Comparison of ENCODE assay signal across 15 cellular contexts in genomic region chr5:104345513-104345823, GRCh38.
"Had no signal": no experiment of that assay in that cellular context is flagged by ENCODE, and none has a peak within 500 bp of the region (broad histone marks: within the 10 kb centered on the region; RNA-seq: fewer than 3 reads in every experiment).

No MANE protein-coding gene starts in this region.

- H3K4me1 ChIP-seq: ascending aorta, right lobe of liver, upper lobe of left lung had no signal

- H2AFZ ChIP-seq: hepatocyte had no signal

- H3K4me2 ChIP-seq: hepatocyte had no signal

- ATAC-seq: activated CD8-positive, alpha-beta T cell treated with anti-CD3 and anti-CD28 coated beads, Interleukin-2, amount 10 ng/mL, durations not matched to agents 7 days and 5 days; right lobe of liver had no signal

- H3K27ac ChIP-seq: ascending aorta, hepatocyte, right lobe of liver, upper lobe of left lung, WERI-Rb-1 had no signal

- H3K9me3 ChIP-seq: ascending aorta, right lobe of liver, upper lobe of left lung had no signal

- H3K4me3 ChIP-seq: ascending aorta, hepatocyte, right lobe of liver, upper lobe of left lung had no signal

- H3K27me3 ChIP-seq: ascending aorta, hepatocyte, right lobe of liver, upper lobe of left lung had no signal

- DNase-seq: activated CD4-positive, alpha-beta T cell treated with anti-CD3 and anti-CD28 coated beads for 4 hours; activated CD8-positive, alpha-beta memory T cell treated with anti-CD3 and anti-CD28 coated beads, Interleukin-2, amount 50 U/mL, for 48 hours; activated CD8-positive, alpha-beta T cell treated with anti-CD3 and anti-CD28 coated beads, Interleukin-2, amount 10 ng/mL, durations not matched to agents 7 days and 5 days; activated naive CD4-positive, alpha-beta T cell; caudate nucleus; cortex of kidney; effector CD8-positive, alpha-beta T cell; right lobe of liver; stimulated activated CD4-positive, alpha-beta T cell treated with anti-CD3 and anti-CD28 coated beads, Interleukin-2, amount 100 ng/mL, for 48 hours; stimulated activated naive CD4-positive, alpha-beta T cell treated with Interleukin-2 at 50 U/mL for 16 hours; T-helper 1 cell; upper lobe of left lung had no signal

- H3K79me2 ChIP-seq: hepatocyte had no signal

- H3K36me3 ChIP-seq: ascending aorta, right lobe of liver, upper lobe of left lung, WERI-Rb-1 had no signal
